21 cellular contexts compared by ENCODE assay signal in the genomic region with DNA sequence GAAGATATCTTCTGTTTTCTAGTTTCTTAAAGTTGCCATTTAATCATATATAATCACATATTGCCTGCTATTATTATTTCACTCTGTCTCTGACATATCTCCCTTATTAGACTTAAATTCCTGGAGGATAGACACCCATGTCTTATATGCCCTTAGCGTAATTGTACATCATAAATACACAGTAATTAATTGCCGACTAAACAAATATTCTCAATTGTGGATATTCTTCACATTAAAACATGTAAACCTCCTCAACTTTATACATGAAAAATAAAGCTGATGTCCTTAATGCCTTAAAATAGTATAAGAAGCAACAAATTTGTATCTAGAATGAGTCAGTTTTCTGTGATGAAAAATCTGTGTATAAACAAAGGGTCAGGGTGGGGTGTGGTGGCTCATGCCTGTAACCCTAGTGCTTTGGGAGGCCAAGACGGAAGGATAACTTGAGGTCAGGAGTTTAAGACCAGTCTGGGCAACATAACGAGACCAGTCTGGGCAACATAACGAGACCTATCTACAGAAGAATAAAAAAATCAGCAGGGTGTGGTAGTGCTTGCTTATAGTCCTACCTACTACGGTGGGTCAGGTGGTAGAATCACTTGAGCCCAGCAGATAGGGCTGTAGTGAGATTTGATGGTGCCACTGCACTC. TPM values are rescaled to one million over a fixed set of nuclear protein-coding genes. Genes with fewer than 3 reads are reported as not detected.
DNase-seq lines count a peak whose midpoint lies in the region; ATAC-seq, FAIRE-seq and TF ChIP-seq lines count a peak whose summit lies in the region.
"Had no signal": no experiment of that assay in that cellular context is flagged by ENCODE, and none has a peak within 500 bp of the region (broad histone marks: within the 10 kb centered on the region; RNA-seq: fewer than 3 reads in every experiment).

No MANE protein-coding gene starts in this region.

- no peaks in the 10 kb centered on the region for H3K79me2 ChIP-seq in HepG2 (ENCODE audit: insufficient read depth, low read length)

- no peak overlapping the region for H3K27ac Mint-ChIP-seq in WTC11
- no peak overlapping the region for H3K27ac Mint-ChIP-seq in activated CD8-positive, alpha-beta memory T cell treated with anti-CD3 and anti-CD28 coated beads, Interleukin-2, amount 10 ng/mL, durations not matched to agents 7 days and 5 days
- H3K27ac Mint-ChIP-seq: CD14-positive monocyte, GM23338, HFFc6 had no signal

- no peak overlapping the region for H3K27ac ChIP-seq in HepG2 (ENCODE audit: extremely low read length, insufficient read depth, low read length)
- H3K27ac ChIP-seq in right lobe of liver = no peak overlapping the region
- H3K27ac ChIP-seq in upper lobe of left lung = no peak overlapping the region
- H3K27ac ChIP-seq: 22Rv1, BLaER1, KMS-11 had no signal

- no peak overlapping the region for H3K4me3 Mint-ChIP-seq in WTC11
- no peak overlapping the region for H3K4me3 Mint-ChIP-seq in activated CD8-positive, alpha-beta memory T cell treated with anti-CD3 and anti-CD28 coated beads, Interleukin-2, amount 10 ng/mL, durations not matched to agents 7 days and 5 days
- H3K4me3 Mint-ChIP-seq: CD14-positive monocyte; CD4-positive, alpha-beta memory T cell; GM23338; HFFc6 had no signal

- H3K9me3 Mint-ChIP-seq in WTC11 = peaks cover 5% of the 10 kb centered on the region; the same call in 1 of the 2 replicates
- no peaks in the 10 kb centered on the region for H3K9me3 Mint-ChIP-seq in activated CD8-positive, alpha-beta memory T cell treated with anti-CD3 and anti-CD28 coated beads, Interleukin-2, amount 10 ng/mL, durations not matched to agents 7 days and 5 days (ENCODE audit: low read depth)
- H3K9me3 Mint-ChIP-seq: HFFc6 had no signal

- H3K27me3 ChIP-seq in HepG2 (ENCODE audit: control insufficient read depth in 1 of 2, insufficient read depth in 2 of 2, low read length in 2 of 2) (no peaks in the 10 kb centered on the region), right lobe of liver (no peaks in the 10 kb centered on the region), upper lobe of left lung (no peaks in the 10 kb centered on the region)
- H3K27me3 ChIP-seq: BLaER1 had no signal

- no peak for TF ChIP-seq POLR2A in HepG2 (IDR thresholded peaks at IDR 0.05; ENCODE audit: insufficient read depth in 1 of 2, low read depth in 2 of 2, low read length in 2 of 2)
- no peak for TF ChIP-seq POLR2A in right lobe of liver (IDR thresholded peaks at IDR 0.05)
- no peak for TF ChIP-seq POLR2A in upper lobe of left lung (IDR thresholded peaks at IDR 0.05)

- H3K4me1 ChIP-seq in HepG2 (ENCODE audit: insufficient read depth, low read length) = peaks cover 6% of the 10 kb centered on the region
- H3K4me1 ChIP-seq in right lobe of liver = no peaks in the 10 kb centered on the region
- peaks cover 0 to 14% (median 1%) of the 10 kb centered on the region in 4 donors for H3K4me1 ChIP-seq in upper lobe of left lung

- H3K4me2 ChIP-seq in HepG2 (ENCODE audit: low read depth, low read length) = no peak overlapping the region
- H3K4me2 ChIP-seq: BLaER1, GM23338, KMS-11 had no signal

- TF ChIP-seq EP300 in HepG2 (IDR thresholded peaks at IDR 0.05; ENCODE audit: low read depth in 2 of 2, low read length in 2 of 2) (no peak), HepG2 (CRISPR knock-in tag; IDR thresholded peaks at IDR 0.05; ENCODE audit: borderline replicate concordance) (no peak), upper lobe of left lung (IDR thresholded peaks at IDR 0.05) (no peak)

- TF ChIP-seq CTCF in HepG2 (CRISPR knock-in tag; IDR thresholded peaks at IDR 0.05) (no peak), right lobe of liver (IDR thresholded peaks at IDR 0.05) (no peak), WTC11 (IDR thresholded peaks at IDR 0.05) (no peak), upper lobe of left lung (IDR thresholded peaks at IDR 0.05) (no peak)

- H3K4me1 Mint-ChIP-seq in WTC11 = peaks cover 53% of the 10 kb centered on the region
- peaks cover 37% of the 10 kb centered on the region for H3K4me1 Mint-ChIP-seq in activated CD8-positive, alpha-beta memory T cell treated with anti-CD3 and anti-CD28 coated beads, Interleukin-2, amount 10 ng/mL, durations not matched to agents 7 days and 5 days

- intact Hi-C loops in HepG2 (cut with micrococcal nuclease; ENCODE audit: unreplicated experiment) = no loop called here
- intact Hi-C loops in right lobe of liver (cut with DNase I) = no loop called here

- no peak overlapping the region for H3K9ac ChIP-seq in HepG2 (ENCODE audit: insufficient read depth, low read depth, low read length)
- H3K9ac ChIP-seq: BLaER1, KMS-11 had no signal

- WGBS in HepG2 (ENCODE audit: low lambda C conversion rate) = 96% methylated on average over 6 of the region's 6 CpGs
- 83% methylated on average over 6 of the region's 6 CpGs for WGBS in right lobe of liver (ENCODE audit: insufficient coverage, low coverage, low lambda C conversion rate, missing lambda C conversion rate)
- WGBS in upper lobe of left lung, 2 donors = 89 to 93% methylated on average over 6 of the region's 6 CpGs

- no peak for FAIRE-seq in HepG2 (lab: Jason Lieb, UNC)
- FAIRE-seq: GM18507, HTR-8/SVneo had no signal

- H4K20me1 ChIP-seq in HepG2 (ENCODE audit: insufficient read depth, low read length) = no peaks in the 10 kb centered on the region

- H3K27me3 Mint-ChIP-seq in WTC11 (ENCODE audit: low read depth) = no peaks in the 10 kb centered on the region
- no peaks in the 10 kb centered on the region for H3K27me3 Mint-ChIP-seq in activated CD8-positive, alpha-beta memory T cell treated with anti-CD3 and anti-CD28 coated beads, Interleukin-2, amount 10 ng/mL, durations not matched to agents 7 days and 5 days
- H3K27me3 Mint-ChIP-seq: CD4-positive, alpha-beta memory T cell had no signal

- no peak for DNase-seq in HepG2 (ENCODE audit: low spot score)
- no peak for DNase-seq in right lobe of liver
- DNase-seq in WTC11 (ENCODE audit: low spot score) = no peak
- no peak for DNase-seq in upper lobe of left lung
- DNase-seq in COR-L47 (lab: John Stamatoyannopoulos, UW) = no peak
- DNase-seq in activated CD8-positive, alpha-beta memory T cell treated with anti-CD3 and anti-CD28 coated beads, Interleukin-2, amount 10 ng/mL, durations not matched to agents 7 days and 5 days = no peak
- DNase-seq: Calu3; CD4-positive, alpha-beta memory T cell; DMS79 treated with DMSO at 0.1 percent for 48 hours; GF-D8; H7; HFFc6 had no signal

- ATAC-seq in HepG2 = no peak
- ATAC-seq in right lobe of liver = no peak
- ATAC-seq in WTC11 = peak; percentile 56
- peak; percentile 91 for ATAC-seq in esophagus mucosa
- no peak for ATAC-seq in upper lobe of left lung (ENCODE audit: low FRiP score in 2 of 2)
- ATAC-seq in activated CD8-positive, alpha-beta memory T cell treated with anti-CD3 and anti-CD28 coated beads, Interleukin-2, amount 10 ng/mL, durations not matched to agents 7 days and 5 days = no peak
- ATAC-seq: GM23338, HCT116 had no signal

- H3K9me3 ChIP-seq in HepG2 (ENCODE audit: low read length) (no peaks in the 10 kb centered on the region), right lobe of liver (no peaks in the 10 kb centered on the region), upper lobe of left lung (no peaks in the 10 kb centered on the region)

- H3K36me3 ChIP-seq in HepG2 (replicated peaks in 1 of 2; ENCODE audit: control insufficient read depth in 1 of 2, insufficient read depth in 2 of 2, low read length in 2 of 2) = no peaks in the 10 kb centered on the region
- no peaks in the 10 kb centered on the region for H3K36me3 ChIP-seq in right lobe of liver
- no peaks in the 10 kb centered on the region for H3K36me3 ChIP-seq in upper lobe of left lung

- CTCF ChIA-PET in HepG2 (lab: Yijun Ruan, JAX; ENCODE audit: low intra/inter-chr PET ratio, low total read pairs) = no interaction called here
- CTCF ChIA-PET in WTC11 (lab: Charles Lee) = no interaction called here
- CTCF ChIA-PET in activated CD8-positive, alpha-beta memory T cell treated with anti-CD3 and anti-CD28 coated beads, Interleukin-2, amount 10 ng/mL, durations not matched to agents 7 days and 5 days (lab: Charles Lee) = interaction anchor here (1.3 kb wide), 1 partner anchor 10 kb away, joined by 3 read pairs; no protein-coding TSS in a partner anchor

- POLR2A ChIA-PET in HepG2 (lab: Yijun Ruan, JAX) = no interaction called here
- POLR2A ChIA-PET in WTC11 (lab: Charles Lee) = no interaction called here

- in situ Hi-C loops in HepG2 (cut with HindIII; ENCODE audit: extremely low pct_ligation_motif_present, low pct_unique_long_range_greater_than_20kb) = no loop called here

- no peak for TF ChIP-seq RAD21 in HepG2 (CRISPR knock-in tag; IDR thresholded peaks at IDR 0.05)

- peaks cover 37% of the 10 kb centered on the region for H3K36me3 Mint-ChIP-seq in WTC11
- H3K36me3 Mint-ChIP-seq in activated CD8-positive, alpha-beta memory T cell treated with anti-CD3 and anti-CD28 coated beads, Interleukin-2, amount 10 ng/mL, durations not matched to agents 7 days and 5 days = peaks cover 54% of the 10 kb centered on the region

- H2AFZ ChIP-seq in HepG2 (ENCODE audit: low read length) = no peak overlapping the region
- H2AFZ ChIP-seq: GM23338 had no signal

- H3K4me3 ChIP-seq in HepG2 (replicated peaks in 1 of 3; ENCODE audit: insufficient read depth in 1 of 3, low read depth in 2 of 3, low read length in 3 of 3) = no peak overlapping the region
- H3K4me3 ChIP-seq in right lobe of liver = no peak overlapping the region
- H3K4me3 ChIP-seq in upper lobe of left lung = no peak overlapping the region
- H3K4me3 ChIP-seq: BLaER1, GM23338 had no signal

- no TSS peak for BruUV-seq in HepG2 (replicated peaks; lab: Mats Ljungman, UMichigan)

RNA-seq across cellular contexts. Expression of a gene that starts 6.1 kb away (rescaled TPM):
- total RNA-seq in HepG2 (2016; rRNA removed; fragmentation: Illumina TruSeq; extraction: Trizol) (9.4 and 11.8 TPM in 2 replicates), right lobe of liver (1 to 10 TPM in 5 of 6 experiments, under 1 TPM in 1; 0.73 to 4.2 (median 2.2) TPM), WTC11 (2021) (19.4 to 23.6 TPM (median 20.9 TPM) in 3 replicates), esophagus mucosa (36.5 TPM), upper lobe of left lung (10 to 100 TPM in 4 of 6 donors, 1 to 10 TPM in 2; 6.3 to 28.6 (median 11.1) TPM)
- total RNA-seq in HepG2 (2016; cell fraction: cytosol; rRNA removed; fragmentation: Illumina TruSeq; extraction: Trizol; ENCODE audit: low read depth) = 3.7 and 4.1 TPM in 2 replicates
- 8.8 and 12.5 TPM in 2 replicates for total RNA-seq in HepG2 (2016; cell fraction: insoluble cytoplasmic fraction; rRNA removed; fragmentation: Illumina TruSeq; extraction: Trizol)
- total RNA-seq in HepG2 (2016; cell fraction: membrane; rRNA removed; fragmentation: Illumina TruSeq; extraction: Trizol) = 8.2 and 9.1 TPM in 2 replicates
- 18.3 and 19.2 TPM in 2 replicates for total RNA-seq in HepG2 (2016; cell fraction: nucleus; rRNA removed; fragmentation: Illumina TruSeq; extraction: Trizol)
- 8.3 and 10.9 TPM in 2 replicates for polyA plus RNA-seq in HepG2 (2011; rRNA removed)
- polyA plus RNA-seq in HepG2 (2011; cell fraction: cytosol; rRNA removed) = 3.9 and 5.9 TPM in 2 replicates
- 10.2 and 10.4 TPM in 2 replicates for polyA plus RNA-seq in HepG2 (2011; cell fraction: nucleus; rRNA removed)
- 4.9 and 5.7 TPM in 2 replicates for polyA plus RNA-seq in HepG2 (2012)
- 2.3 and 3.1 TPM in 2 replicates for polyA plus RNA-seq in HepG2 (2016; cell fraction: cytosol; fragmentation: Illumina TruSeq; extraction: Trizol; ENCODE audit: low read depth)
- polyA plus RNA-seq in HepG2 (2016; cell fraction: insoluble cytoplasmic fraction; fragmentation: Illumina TruSeq; extraction: Trizol; ENCODE audit: low read depth) = 6.7 and 8.1 TPM in 2 replicates
- 5.6 and 5.8 TPM in 2 replicates for polyA plus RNA-seq in HepG2 (2016; cell fraction: membrane; fragmentation: Illumina TruSeq; extraction: Trizol; ENCODE audit: low read depth)
- 22.2 and 23.1 TPM in 2 replicates for polyA plus RNA-seq in HepG2 (2016; cell fraction: nucleus; fragmentation: Illumina TruSeq; extraction: Trizol; ENCODE audit: insufficient read depth, low read depth)
- polyA minus RNA-seq in HepG2 (2011; rRNA and poly(A)+ RNA removed; ENCODE audit: low replicate concordance) = 6.5 and 19.4 TPM in 2 replicates
- polyA minus RNA-seq in HepG2 (2011; cell fraction: cytosol; rRNA and poly(A)+ RNA removed) = 3.4 and 4.4 TPM in 2 replicates
- polyA minus RNA-seq in HepG2 (2011; cell fraction: nucleus; rRNA and poly(A)+ RNA removed) = 18.3 and 18.5 TPM in 2 replicates
- 10 to 100 TPM; 21.7 to 28.7 TPM for total RNA-seq in activated CD8-positive, alpha-beta memory T cell treated with anti-CD3 and anti-CD28 coated beads, Interleukin-2, amount 10 ng/mL, durations not matched to agents 7 days and 5 days

Comparison
In these comparisons a context has a peak if more than half of its experiments do, and no peak if none do; other contexts are left out.
1. ATAC-seq: peak in WTC11 (single experiment) and esophagus mucosa (single experiment); none in HepG2 (single experiment), right lobe of liver (0 of 4), upper lobe of left lung (0 of 2) and activated CD8-positive, alpha-beta memory T cell treated with anti-CD3 and anti-CD28 coated beads, Interleukin-2, amount 10 ng/mL, durations not matched to agents 7 days and 5 days (single experiment).